ENCODE assay signal across 1 cellular context in the genomic region with DNA sequence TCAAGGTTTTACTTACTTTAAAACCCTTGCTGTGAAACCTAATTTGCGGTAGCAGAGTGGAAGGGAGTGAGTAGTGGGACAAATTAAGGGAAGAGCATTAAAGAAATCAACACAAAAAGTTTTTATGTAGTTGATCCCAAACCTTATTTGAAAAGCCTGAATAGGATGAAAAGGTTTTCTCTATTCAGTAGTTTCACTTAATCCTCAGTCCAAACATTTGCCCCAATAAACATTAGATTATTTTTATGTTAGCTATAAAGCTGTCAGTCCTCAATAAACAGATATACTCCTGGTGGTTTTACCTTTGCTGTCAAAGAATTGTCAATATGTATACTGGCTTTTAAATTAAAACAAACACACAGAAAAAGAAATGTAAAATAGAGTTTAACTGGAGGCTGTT.
TF ChIP-seq lines count a peak whose summit lies in the region.

No MANE protein-coding gene starts in this region.

TF ChIP-seq in HEK293, 187 proteins besides CTCF, POLR2A, EP300 and RAD21 (continued from another document):
- TF ChIP-seq, protein P1, sequence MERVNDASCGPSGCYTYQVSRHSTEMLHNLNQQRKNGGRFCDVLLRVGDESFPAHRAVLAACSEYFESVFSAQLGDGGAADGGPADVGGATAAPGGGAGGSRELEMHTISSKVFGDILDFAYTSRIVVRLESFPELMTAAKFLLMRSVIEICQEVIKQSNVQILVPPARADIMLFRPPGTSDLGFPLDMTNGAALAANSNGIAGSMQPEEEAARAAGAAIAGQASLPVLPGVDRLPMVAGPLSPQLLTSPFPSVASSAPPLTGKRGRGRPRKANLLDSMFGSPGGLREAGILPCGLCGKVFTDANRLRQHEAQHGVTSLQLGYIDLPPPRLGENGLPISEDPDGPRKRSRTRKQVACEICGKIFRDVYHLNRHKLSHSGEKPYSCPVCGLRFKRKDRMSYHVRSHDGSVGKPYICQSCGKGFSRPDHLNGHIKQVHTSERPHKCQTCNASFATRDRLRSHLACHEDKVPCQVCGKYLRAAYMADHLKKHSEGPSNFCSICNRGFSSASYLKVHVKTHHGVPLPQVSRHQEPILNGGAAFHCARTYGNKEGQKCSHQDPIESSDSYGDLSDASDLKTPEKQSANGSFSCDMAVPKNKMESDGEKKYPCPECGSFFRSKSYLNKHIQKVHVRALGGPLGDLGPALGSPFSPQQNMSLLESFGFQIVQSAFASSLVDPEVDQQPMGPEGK (tag by site-specific recombination; IDR thresholded peaks at IDR 0.05): no peak
- TF ChIP-seq ZNF416 (tag by site-specific recombination; IDR thresholded peaks at IDR 0.05): no peak
- TF ChIP-seq KLF8 (tag by site-specific recombination; IDR thresholded peaks at IDR 0.05): no peak
- TF ChIP-seq, protein P2, sequence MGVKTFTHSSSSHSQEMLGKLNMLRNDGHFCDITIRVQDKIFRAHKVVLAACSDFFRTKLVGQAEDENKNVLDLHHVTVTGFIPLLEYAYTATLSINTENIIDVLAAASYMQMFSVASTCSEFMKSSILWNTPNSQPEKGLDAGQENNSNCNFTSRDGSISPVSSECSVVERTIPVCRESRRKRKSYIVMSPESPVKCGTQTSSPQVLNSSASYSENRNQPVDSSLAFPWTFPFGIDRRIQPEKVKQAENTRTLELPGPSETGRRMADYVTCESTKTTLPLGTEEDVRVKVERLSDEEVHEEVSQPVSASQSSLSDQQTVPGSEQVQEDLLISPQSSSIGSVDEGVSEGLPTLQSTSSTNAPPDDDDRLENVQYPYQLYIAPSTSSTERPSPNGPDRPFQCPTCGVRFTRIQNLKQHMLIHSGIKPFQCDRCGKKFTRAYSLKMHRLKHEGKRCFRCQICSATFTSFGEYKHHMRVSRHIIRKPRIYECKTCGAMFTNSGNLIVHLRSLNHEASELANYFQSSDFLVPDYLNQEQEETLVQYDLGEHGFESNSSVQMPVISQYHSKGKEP (tag by site-specific recombination; IDR thresholded peaks at IDR 0.05): peak; percentile 39; the same call in 1 of the 2 replicates
- no peak for TF ChIP-seq ZNF292 (tag by site-specific recombination; IDR thresholded peaks at IDR 0.05; ENCODE audit: borderline replicate concordance, low read depth)
- TF ChIP-seq ZNF341 (tag by site-specific recombination; IDR thresholded peaks at IDR 0.05; ENCODE audit: low read depth): peak; percentile 77
- TF ChIP-seq ZNF24 (tag by site-specific recombination; IDR thresholded peaks at IDR 0.05): no peak
- no peak for TF ChIP-seq ZNF521 (tag by site-specific recombination; IDR thresholded peaks at IDR 0.05)
- no peak for TF ChIP-seq ZNF660 (tag by site-specific recombination; IDR thresholded peaks at IDR 0.05)
- TF ChIP-seq, protein P3, sequence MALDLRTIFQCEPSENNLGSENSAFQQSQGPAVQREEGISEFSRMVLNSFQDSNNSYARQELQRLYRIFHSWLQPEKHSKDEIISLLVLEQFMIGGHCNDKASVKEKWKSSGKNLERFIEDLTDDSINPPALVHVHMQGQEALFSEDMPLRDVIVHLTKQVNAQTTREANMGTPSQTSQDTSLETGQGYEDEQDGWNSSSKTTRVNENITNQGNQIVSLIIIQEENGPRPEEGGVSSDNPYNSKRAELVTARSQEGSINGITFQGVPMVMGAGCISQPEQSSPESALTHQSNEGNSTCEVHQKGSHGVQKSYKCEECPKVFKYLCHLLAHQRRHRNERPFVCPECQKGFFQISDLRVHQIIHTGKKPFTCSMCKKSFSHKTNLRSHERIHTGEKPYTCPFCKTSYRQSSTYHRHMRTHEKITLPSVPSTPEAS (tag by site-specific recombination; IDR thresholded peaks at IDR 0.05): no peak
- TF ChIP-seq YY1 (tag by site-specific recombination; IDR thresholded peaks at IDR 0.05): no peak
- TF ChIP-seq ZNF585B (tag by site-specific recombination; IDR thresholded peaks at IDR 0.05): no peak
- TF ChIP-seq, protein P4, sequence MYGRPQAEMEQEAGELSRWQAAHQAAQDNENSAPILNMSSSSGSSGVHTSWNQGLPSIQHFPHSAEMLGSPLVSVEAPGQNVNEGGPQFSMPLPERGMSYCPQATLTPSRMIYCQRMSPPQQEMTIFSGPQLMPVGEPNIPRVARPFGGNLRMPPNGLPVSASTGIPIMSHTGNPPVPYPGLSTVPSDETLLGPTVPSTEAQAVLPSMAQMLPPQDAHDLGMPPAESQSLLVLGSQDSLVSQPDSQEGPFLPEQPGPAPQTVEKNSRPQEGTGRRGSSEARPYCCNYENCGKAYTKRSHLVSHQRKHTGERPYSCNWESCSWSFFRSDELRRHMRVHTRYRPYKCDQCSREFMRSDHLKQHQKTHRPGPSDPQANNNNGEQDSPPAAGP (tag by site-specific recombination; IDR thresholded peaks at IDR 0.05): no peak
- no peak for TF ChIP-seq PRDM1 (tag by site-specific recombination; IDR thresholded peaks at IDR 0.05)
- TF ChIP-seq ZNF701 (tag by site-specific recombination; IDR thresholded peaks at IDR 0.05): no peak
- TF ChIP-seq ZNF133 (tag by site-specific recombination; IDR thresholded peaks at IDR 0.05): no peak
- TF ChIP-seq, protein P5, sequence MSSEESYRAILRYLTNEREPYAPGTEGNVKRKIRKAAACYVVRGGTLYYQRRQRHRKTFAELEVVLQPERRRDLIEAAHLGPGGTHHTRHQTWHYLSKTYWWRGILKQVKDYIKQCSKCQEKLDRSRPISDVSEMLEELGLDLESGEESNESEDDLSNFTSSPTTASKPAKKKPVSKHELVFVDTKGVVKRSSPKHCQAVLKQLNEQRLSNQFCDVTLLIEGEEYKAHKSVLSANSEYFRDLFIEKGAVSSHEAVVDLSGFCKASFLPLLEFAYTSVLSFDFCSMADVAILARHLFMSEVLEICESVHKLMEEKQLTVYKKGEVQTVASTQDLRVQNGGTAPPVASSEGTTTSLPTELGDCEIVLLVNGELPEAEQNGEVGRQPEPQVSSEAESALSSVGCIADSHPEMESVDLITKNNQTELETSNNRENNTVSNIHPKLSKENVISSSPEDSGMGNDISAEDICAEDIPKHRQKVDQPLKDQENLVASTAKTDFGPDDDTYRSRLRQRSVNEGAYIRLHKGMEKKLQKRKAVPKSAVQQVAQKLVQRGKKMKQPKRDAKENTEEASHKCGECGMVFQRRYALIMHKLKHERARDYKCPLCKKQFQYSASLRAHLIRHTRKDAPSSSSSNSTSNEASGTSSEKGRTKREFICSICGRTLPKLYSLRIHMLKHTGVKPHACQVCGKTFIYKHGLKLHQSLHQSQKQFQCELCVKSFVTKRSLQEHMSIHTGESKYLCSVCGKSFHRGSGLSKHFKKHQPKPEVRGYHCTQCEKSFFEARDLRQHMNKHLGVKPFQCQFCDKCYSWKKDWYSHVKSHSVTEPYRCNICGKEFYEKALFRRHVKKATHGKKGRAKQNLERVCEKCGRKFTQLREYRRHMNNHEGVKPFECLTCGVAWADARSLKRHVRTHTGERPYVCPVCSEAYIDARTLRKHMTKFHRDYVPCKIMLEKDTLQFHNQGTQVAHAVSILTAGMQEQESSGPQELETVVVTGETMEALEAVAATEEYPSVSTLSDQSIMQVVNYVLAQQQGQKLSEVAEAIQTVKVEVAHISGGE (tag by site-specific recombination; conservative IDR thresholded peaks at IDR 0.05; ENCODE audit: low read depth): no peak
- no peak for TF ChIP-seq ZFHX2 (tag by site-specific recombination; conservative IDR thresholded peaks at IDR 0.05)
- no peak for TF ChIP-seq ZBTB21 (tag by site-specific recombination; IDR thresholded peaks at IDR 0.05)
- TF ChIP-seq ZNF664 (tag by site-specific recombination; IDR thresholded peaks at IDR 0.05): no peak
- no peak for TF ChIP-seq ZNF391 (tag by site-specific recombination; IDR thresholded peaks at IDR 0.05; ENCODE audit: borderline replicate concordance, low read depth)
- TF ChIP-seq, protein P6, sequence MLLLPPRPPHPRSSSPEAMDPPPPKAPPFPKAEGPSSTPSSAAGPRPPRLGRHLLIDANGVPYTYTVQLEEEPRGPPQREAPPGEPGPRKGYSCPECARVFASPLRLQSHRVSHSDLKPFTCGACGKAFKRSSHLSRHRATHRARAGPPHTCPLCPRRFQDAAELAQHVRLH (tag by site-specific recombination; IDR thresholded peaks at IDR 0.05): peak; percentile 86
- TF ChIP-seq KLF1 (tag by site-specific recombination; IDR thresholded peaks at IDR 0.05): no peak
- no peak for TF ChIP-seq ZBTB1 (tag by site-specific recombination; IDR thresholded peaks at IDR 0.05)
- no peak for TF ChIP-seq MZF1 (tag by site-specific recombination; IDR thresholded peaks at IDR 0.05; ENCODE audit: borderline replicate concordance)
- no peak for TF ChIP-seq ZNF692 (tag by site-specific recombination; IDR thresholded peaks at IDR 0.05)
- TF ChIP-seq ZNF843 (tag by site-specific recombination; IDR thresholded peaks at IDR 0.05): peak; percentile 92
- TF ChIP-seq ZIC2 (tag by site-specific recombination; IDR thresholded peaks at IDR 0.05): no peak
- TF ChIP-seq, protein P7, sequence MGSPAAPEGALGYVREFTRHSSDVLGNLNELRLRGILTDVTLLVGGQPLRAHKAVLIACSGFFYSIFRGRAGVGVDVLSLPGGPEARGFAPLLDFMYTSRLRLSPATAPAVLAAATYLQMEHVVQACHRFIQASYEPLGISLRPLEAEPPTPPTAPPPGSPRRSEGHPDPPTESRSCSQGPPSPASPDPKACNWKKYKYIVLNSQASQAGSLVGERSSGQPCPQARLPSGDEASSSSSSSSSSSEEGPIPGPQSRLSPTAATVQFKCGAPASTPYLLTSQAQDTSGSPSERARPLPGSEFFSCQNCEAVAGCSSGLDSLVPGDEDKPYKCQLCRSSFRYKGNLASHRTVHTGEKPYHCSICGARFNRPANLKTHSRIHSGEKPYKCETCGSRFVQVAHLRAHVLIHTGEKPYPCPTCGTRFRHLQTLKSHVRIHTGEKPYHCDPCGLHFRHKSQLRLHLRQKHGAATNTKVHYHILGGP (tag by site-specific recombination; IDR thresholded peaks at IDR 0.05): peak; percentile 86
- TF ChIP-seq MYNN (tag by site-specific recombination; IDR thresholded peaks at IDR 0.05; ENCODE audit: borderline replicate concordance): no peak
- no peak for TF ChIP-seq ZNF501 (tag by site-specific recombination; IDR thresholded peaks at IDR 0.05)
- TF ChIP-seq ZSCAN23 (tag by site-specific recombination; IDR thresholded peaks at IDR 0.05): no peak
- TF ChIP-seq, protein P8, sequence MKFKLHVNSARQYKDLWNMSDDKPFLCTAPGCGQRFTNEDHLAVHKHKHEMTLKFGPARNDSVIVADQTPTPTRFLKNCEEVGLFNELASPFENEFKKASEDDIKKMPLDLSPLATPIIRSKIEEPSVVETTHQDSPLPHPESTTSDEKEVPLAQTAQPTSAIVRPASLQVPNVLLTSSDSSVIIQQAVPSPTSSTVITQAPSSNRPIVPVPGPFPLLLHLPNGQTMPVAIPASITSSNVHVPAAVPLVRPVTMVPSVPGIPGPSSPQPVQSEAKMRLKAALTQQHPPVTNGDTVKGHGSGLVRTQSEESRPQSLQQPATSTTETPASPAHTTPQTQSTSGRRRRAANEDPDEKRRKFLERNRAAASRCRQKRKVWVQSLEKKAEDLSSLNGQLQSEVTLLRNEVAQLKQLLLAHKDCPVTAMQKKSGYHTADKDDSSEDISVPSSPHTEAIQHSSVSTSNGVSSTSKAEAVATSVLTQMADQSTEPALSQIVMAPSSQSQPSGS (tag by site-specific recombination; IDR thresholded peaks at IDR 0.05; ENCODE audit: low read depth): no peak
- TF ChIP-seq, protein P9, sequence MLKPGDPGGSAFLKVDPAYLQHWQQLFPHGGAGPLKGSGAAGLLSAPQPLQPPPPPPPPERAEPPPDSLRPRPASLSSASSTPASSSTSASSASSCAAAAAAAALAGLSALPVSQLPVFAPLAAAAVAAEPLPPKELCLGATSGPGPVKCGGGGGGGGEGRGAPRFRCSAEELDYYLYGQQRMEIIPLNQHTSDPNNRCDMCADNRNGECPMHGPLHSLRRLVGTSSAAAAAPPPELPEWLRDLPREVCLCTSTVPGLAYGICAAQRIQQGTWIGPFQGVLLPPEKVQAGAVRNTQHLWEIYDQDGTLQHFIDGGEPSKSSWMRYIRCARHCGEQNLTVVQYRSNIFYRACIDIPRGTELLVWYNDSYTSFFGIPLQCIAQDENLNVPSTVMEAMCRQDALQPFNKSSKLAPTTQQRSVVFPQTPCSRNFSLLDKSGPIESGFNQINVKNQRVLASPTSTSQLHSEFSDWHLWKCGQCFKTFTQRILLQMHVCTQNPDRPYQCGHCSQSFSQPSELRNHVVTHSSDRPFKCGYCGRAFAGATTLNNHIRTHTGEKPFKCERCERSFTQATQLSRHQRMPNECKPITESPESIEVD (tag by site-specific recombination; IDR thresholded peaks at IDR 0.05): peak; percentile 98
- TF ChIP-seq ZNF776 (tag by site-specific recombination; IDR thresholded peaks at IDR 0.05; ENCODE audit: borderline replicate concordance): no peak
